ENCODE assay signal across 8 cellular contexts in the genomic region with DNA sequence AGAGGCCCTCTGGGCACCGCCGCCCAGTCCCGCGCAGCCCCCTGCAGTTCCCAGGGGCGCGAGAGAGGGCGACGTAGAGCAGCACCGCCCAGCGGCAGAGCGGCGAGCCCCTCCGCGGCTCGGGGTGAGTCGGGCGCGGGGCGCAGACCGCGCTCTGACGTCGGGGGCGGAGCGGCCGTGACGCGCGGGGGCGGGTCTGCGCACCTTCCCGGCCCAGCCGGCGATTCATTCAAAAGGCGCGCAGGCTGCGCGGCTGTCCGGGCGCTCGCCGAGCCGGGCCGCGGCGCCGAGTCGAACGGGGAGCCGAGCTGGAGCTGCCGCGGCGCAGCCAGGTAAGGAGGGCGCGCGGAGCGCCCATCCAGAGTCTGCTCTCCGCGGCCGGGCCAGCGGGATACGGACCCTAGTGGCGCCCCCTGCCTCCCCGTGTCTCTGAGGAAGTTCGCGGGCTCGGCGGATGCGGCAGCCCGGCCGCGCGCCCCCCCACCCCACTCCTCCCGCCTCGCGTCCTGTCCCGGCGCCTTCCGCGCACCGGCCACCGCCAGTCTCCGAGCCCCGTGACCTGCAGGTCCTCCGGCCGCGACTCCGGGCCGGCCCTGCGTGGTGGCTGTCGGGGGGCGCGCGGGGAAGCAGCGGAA. TPM values are rescaled to one million over a fixed set of nuclear protein-coding genes. Genes with fewer than 3 reads are reported as not detected.
DNase-seq lines count a peak whose midpoint lies in the region; ATAC-seq, FAIRE-seq and TF ChIP-seq lines count a peak whose summit lies in the region.

Gene RELT (plus strand): TSS at position 232 of the 635 bp plus-strand sequence. CDS start 12,738 bp downstream, outside the sequence.

- H3K4me3 ChIP-seq in AG10803 (ENCODE audit: low read length) = peak within 1 kb of the TSS; percentile 77
- H3K4me3 ChIP-seq in kidney (ENCODE audit: low read length in 2 of 2) = peak within 1 kb of the TSS; percentile 59 to 65

- H3K27ac ChIP-seq in kidney (ENCODE audit: low read depth in 2 of 2, low read length in 2 of 2) = peak within 1 kb of the TSS; percentile 71 to 78

- intact Hi-C loops in kidney (cut with DNase I) = no loop called here

- H3K9me3 ChIP-seq in kidney (ENCODE audit: control insufficient read depth in 1 of 2, low read length in 2 of 2) = no peaks in the 10 kb centered on the region

- TF ChIP-seq CTCF in AG10803 (conservative IDR thresholded peaks at IDR 0.05; ENCODE audit: low read length) = peak; percentile 59
- TF ChIP-seq CTCF in kidney (IDR thresholded peaks at IDR 0.05; ENCODE audit: borderline replicate concordance, extremely low read depth, insufficient read depth) = peak; percentile 84

- peak within 1 kb of the TSS; percentile 63 to 75 for H3K9ac ChIP-seq in kidney (ENCODE audit: low read length in 2 of 2)

- H3K27me3 Mint-ChIP-seq in central memory CD8-positive, alpha-beta T cell = no peaks in the 10 kb centered on the region

- H3K4me1 Mint-ChIP-seq in central memory CD8-positive, alpha-beta T cell = peaks cover 44% of the 10 kb centered on the region

- H3K4me1 ChIP-seq in kidney (ENCODE audit: control insufficient read depth in 1 of 2, insufficient read depth in 1 of 2, low read depth in 1 of 2, low read length in 2 of 2) = peaks cover 0 to 10% of the 10 kb centered on the region in 2 donors

- peaks cover 25% of the 10 kb centered on the region for H3K36me3 Mint-ChIP-seq in central memory CD8-positive, alpha-beta T cell (ENCODE audit: insufficient read depth)

- no peak for FAIRE-seq in kidney (lab: Jason Lieb, UNC)

- H3K9me3 Mint-ChIP-seq in central memory CD8-positive, alpha-beta T cell = no peaks in the 10 kb centered on the region

- H3K4me3 Mint-ChIP-seq in central memory CD8-positive, alpha-beta T cell = peak within 1 kb of the TSS; percentile 85

- peak; percentile 75 for ATAC-seq in GM18909 (IDR thresholded peaks at IDR 0.05; ENCODE audit: poor library complexity, unreplicated experiment)
- ATAC-seq in HG03159 (IDR thresholded peaks at IDR 0.05; ENCODE audit: unreplicated experiment) = peak; percentile 72
- peak; percentile 83 to 84 for ATAC-seq in activated CD4-positive, CD25-positive, alpha-beta regulatory T cell treated with anti-CD3 and anti-CD28 coated beads, Interleukin-2, amount 50 U/mL, for 24 hours
- ATAC-seq in central memory CD8-positive, alpha-beta T cell (replicated peaks; ENCODE audit: extremely low read depth, poor library complexity, severe bottlenecking) = peak; percentile 81

- H3K27ac Mint-ChIP-seq in central memory CD8-positive, alpha-beta T cell (ENCODE audit: low read depth) = peak within 1 kb of the TSS; percentile 98

- H3K36me3 ChIP-seq in kidney (ENCODE audit: control insufficient read depth in 1 of 2, insufficient read depth in 2 of 2, low read length in 2 of 2) = no peaks in the 10 kb centered on the region

- DNase-seq in AG10803 (ENCODE audit: low read depth) = peak; percentile 89
- DNase-seq in NCI-H345 treated with DMSO at 0.1 percent for 48 hours (lab: John Stamatoyannopoulos, UW; ENCODE audit: unreplicated experiment) = peak; percentile 71
- DNase-seq in central memory CD8-positive, alpha-beta T cell (ENCODE audit: low spot score in 2 of 2) = peak; percentile 94 to 97
- DNase-seq in kidney = peak; percentile 95
- peak; percentile 93 for DNase-seq in stimulated activated CD4-positive, alpha-beta T cell treated with anti-CD3 and anti-CD28 coated beads, Interleukin-15, amount 100 ng/mL, for 24 hours

RNA-seq across cellular contexts. Expression of gene RELT, which starts in this region (rescaled TPM):
- 8.7 TPM for total RNA-seq in kidney
- 1.0 TPM for polyA plus RNA-seq in kidney (ENCODE audit: insufficient read depth, low read depth, low replicate concordance)

Comparison
In these comparisons a context has a peak if more than half of its experiments do, and no peak if none do; other contexts are left out.
1. Peak in every context shown above with its lines: DNase-seq, ATAC-seq, H3K4me3 ChIP-seq and H3K27ac ChIP-seq.